In the genomic region with DNA sequence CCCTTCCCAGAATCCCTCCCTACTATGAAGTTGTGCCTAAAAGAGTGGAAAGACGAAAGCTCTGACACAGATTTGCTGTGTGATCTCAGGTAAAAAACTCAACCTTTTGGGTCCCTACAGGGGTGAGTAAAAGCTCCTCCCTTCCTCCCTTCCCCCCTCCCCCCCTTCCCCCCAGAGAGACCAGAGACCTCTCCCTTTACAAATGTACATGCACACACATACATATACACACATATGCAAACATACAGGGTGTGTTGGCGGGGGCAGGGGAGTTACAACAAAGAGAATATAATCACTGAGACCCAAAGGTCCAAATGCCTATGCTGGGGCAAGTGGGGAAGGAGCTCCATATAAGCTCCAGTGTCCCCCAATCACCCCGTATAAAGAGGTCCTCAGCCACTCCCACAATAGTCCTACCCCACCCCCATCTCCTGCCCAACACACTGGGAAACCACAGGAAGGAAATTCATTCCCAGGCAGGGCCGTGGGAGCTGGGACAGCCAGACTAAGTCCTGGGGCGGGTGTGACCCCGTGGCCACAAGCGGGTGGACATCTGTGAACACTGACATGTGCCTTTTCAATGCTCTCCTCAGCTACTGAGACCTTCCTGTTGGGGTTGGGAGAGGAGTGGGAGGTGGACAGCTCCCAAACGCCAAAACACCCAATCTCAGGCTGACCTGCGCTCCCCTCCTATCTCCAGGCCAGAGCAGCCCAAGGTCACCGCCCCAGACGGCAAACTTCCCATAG, we compare ENCODE assay signal across 1 cellular context.
A peak's percentile ranks its signal among the peaks of the same experiment; 100 is the strongest.
TF ChIP-seq lines count a peak whose summit lies in the region.

No MANE protein-coding gene starts in this region.

TF ChIP-seq in HepG2, 621 proteins besides CTCF, POLR2A, EP300 and RAD21 (continued from another document):
- TF ChIP-seq ZNF143 (CRISPR knock-in tag; IDR thresholded peaks at IDR 0.05) = no peak
- peak; percentile 29; the same call in 1 of the 2 replicates for TF ChIP-seq MTA1 (CRISPR knock-in tag; IDR thresholded peaks at IDR 0.05; ENCODE audit: borderline replicate concordance)
- TF ChIP-seq ZFAT (CRISPR knock-in tag; conservative IDR thresholded peaks at IDR 0.05) = no peak
- TF ChIP-seq ZNF850 (CRISPR knock-in tag; conservative IDR thresholded peaks at IDR 0.05) = no peak
- peak in 1 of 2 experiments; percentile 53; a peak in 2 of 4 replicates for TF ChIP-seq REST (IDR thresholded peaks at IDR 0.05; ENCODE audit: borderline replicate concordance in 1 of 2, low read depth in 1 of 2, low read length in 2 of 2)
- TF ChIP-seq SMARCE1 (IDR thresholded peaks at IDR 0.05; ENCODE audit: borderline replicate concordance) = no peak
